In the genomic region with DNA sequence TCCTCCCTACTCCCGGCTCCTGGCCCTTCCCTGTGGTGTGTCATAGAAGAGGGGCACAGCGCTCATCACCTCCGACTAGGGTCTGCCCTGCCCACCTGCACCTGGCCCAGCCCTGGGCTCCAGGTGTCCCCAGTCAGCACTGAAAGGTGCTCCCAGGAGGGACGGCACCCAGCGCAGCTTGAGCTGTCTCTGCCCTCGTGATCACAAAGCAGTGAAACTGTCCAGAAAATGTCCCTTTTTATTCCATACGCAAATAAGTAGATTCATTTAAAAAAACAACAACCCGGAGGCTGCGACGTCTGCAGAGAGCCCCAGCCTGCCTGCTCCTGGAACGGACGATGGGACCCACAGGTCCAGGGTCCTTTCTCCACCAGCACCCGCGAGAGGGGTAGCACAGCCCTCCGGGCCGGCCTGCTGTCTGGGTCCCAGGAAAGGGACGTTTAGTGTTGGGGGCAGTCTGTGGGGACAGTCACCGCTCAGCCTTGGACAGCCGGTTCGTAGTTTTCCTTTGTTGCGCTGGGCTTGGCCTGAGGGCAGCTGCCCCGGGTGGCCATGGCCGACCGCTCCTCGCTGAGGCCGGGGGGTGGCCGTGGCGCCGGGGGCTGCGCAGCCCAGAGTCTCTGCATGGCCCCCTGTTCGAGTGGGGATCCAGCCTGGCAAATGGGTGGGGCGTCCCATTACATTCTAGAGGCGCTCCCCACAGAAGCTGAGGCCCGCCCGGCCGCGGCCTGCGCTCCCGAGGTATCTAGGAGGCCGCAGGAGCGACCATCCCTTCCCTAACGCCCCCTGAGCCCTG, we compare ENCODE assay signal across 21 cellular contexts. TPM values are rescaled to one million over a fixed set of nuclear protein-coding genes. Genes with fewer than 3 reads are reported as not detected.
"Had no signal": no experiment of that assay in that cellular context is flagged by ENCODE, and none has a peak within 500 bp of the region (broad histone marks: within the 10 kb centered on the region; RNA-seq: fewer than 3 reads in every experiment).

No MANE protein-coding gene starts in this region.

- H3K4me1 Mint-ChIP-seq: activated CD4-positive, alpha-beta memory T cell treated with anti-CD3 and anti-CD28 coated beads, Interleukin-2, amount 10 ng/mL, durations not matched to agents 7 days and 5 days; activated CD4-positive, alpha-beta T cell treated with anti-CD3 and anti-CD28 coated beads, Interleukin-2, amount 10 ng/mL, durations not matched to agents 24 days and 14 days; activated naive CD4-positive, alpha-beta T cell treated with anti-CD3 and anti-CD28 coated beads, Interleukin-2, amount 10 ng/mL, durations not matched to agents 7 days and 5 days had no signal

- H3K27ac Mint-ChIP-seq: activated CD4-positive, alpha-beta memory T cell treated with anti-CD3 and anti-CD28 coated beads, Interleukin-2, amount 10 ng/mL, durations not matched to agents 7 days and 5 days; activated CD4-positive, alpha-beta T cell treated with anti-CD3 and anti-CD28 coated beads, Interleukin-2, amount 10 ng/mL, durations not matched to agents 24 days and 14 days; activated naive CD4-positive, alpha-beta T cell treated with anti-CD3 and anti-CD28 coated beads, Interleukin-2, amount 10 ng/mL, durations not matched to agents 7 days and 5 days; progenitor cell of endocrine pancreas; T-helper 1 cell treated with Interleukin-12 subunit alpha and Interleukin-12 subunit beta and Interleukin-4 antibody, amounts not matched to agents 30 μg/mL and 1 μg/mL, for 36 hours had no signal

- H3K36me3 Mint-ChIP-seq: activated naive CD4-positive, alpha-beta T cell treated with anti-CD3 and anti-CD28 coated beads, Interleukin-2, amount 10 ng/mL, durations not matched to agents 7 days and 5 days had no signal

- ATAC-seq: stimulated activated naive CD8-positive, alpha-beta T cell treated with anti-CD3 and anti-CD28 coated beads, Interleukin-15, Interleukin-2, amounts not matched to agents 100 U/mL and 50 U/mL, for 24 hours had no signal

- H3K4me3 Mint-ChIP-seq: activated CD4-positive, alpha-beta memory T cell treated with anti-CD3 and anti-CD28 coated beads, Interleukin-2, amount 10 ng/mL, durations not matched to agents 7 days and 5 days; activated CD4-positive, alpha-beta T cell treated with anti-CD3 and anti-CD28 coated beads, Interleukin-2, amount 10 ng/mL, durations not matched to agents 24 days and 14 days; activated naive CD4-positive, alpha-beta T cell treated with anti-CD3 and anti-CD28 coated beads, Interleukin-2, amount 10 ng/mL, durations not matched to agents 7 days and 5 days; neural crest cell; T-helper 1 cell treated with Interleukin-12 subunit alpha and Interleukin-12 subunit beta and Interleukin-4 antibody, amounts not matched to agents 30 μg/mL and 1 μg/mL, for 36 hours had no signal

- DNase-seq: activated CD4-positive, alpha-beta memory T cell treated with anti-CD3 and anti-CD28 coated beads, Interleukin-2, amount 10 ng/mL, durations not matched to agents 7 days and 5 days; activated CD4-positive, alpha-beta T cell treated with anti-CD3 and anti-CD28 coated beads, Interleukin-2, amount 10 ng/mL, durations not matched to agents 24 days and 14 days; activated effector memory CD4-positive, alpha-beta T cell treated with anti-CD3 and anti-CD28 coated beads, Interleukin-2, amount 50 U/mL, for 16 hours; activated naive CD4-positive, alpha-beta T cell treated with anti-CD3 and anti-CD28 coated beads, Interleukin-2, amount 10 ng/mL, durations not matched to agents 7 days and 5 days; amygdala; cortex of kidney; stimulated activated CD4-positive, alpha-beta T cell treated with anti-CD3 and anti-CD28 coated beads, Interleukin-4, amount 100 ng/mL, for 4 hours; stimulated activated naive CD8-positive, alpha-beta T cell treated with anti-CD3 and anti-CD28 coated beads, Interleukin-15, Interleukin-2, amounts not matched to agents 100 U/mL and 50 U/mL, for 24 hours; T1000 had no signal

- H3K9me3 Mint-ChIP-seq: activated CD4-positive, alpha-beta memory T cell treated with anti-CD3 and anti-CD28 coated beads, Interleukin-2, amount 10 ng/mL, durations not matched to agents 7 days and 5 days; activated CD4-positive, alpha-beta T cell treated with anti-CD3 and anti-CD28 coated beads, Interleukin-2, amount 10 ng/mL, durations not matched to agents 24 days and 14 days; activated naive CD4-positive, alpha-beta T cell treated with anti-CD3 and anti-CD28 coated beads, Interleukin-2, amount 10 ng/mL, durations not matched to agents 7 days and 5 days; neural crest cell; T-helper 1 cell treated with Interleukin-12 subunit alpha and Interleukin-12 subunit beta and Interleukin-4 antibody, amounts not matched to agents 30 μg/mL and 1 μg/mL, for 36 hours had no signal

- FAIRE-seq: bronchial epithelial cell had no signal

RNA-seq across cellular contexts. Expression of a gene that starts 4.6 kb away (rescaled TPM):
- total RNA-seq: activated CD4-positive, alpha-beta memory T cell treated with anti-CD3 and anti-CD28 coated beads, Interleukin-2, amount 10 ng/mL, durations not matched to agents 7 days and 5 days; activated CD4-positive, alpha-beta T cell treated with anti-CD3 and anti-CD28 coated beads, Interleukin-2, amount 10 ng/mL, durations not matched to agents 24 days and 14 days; bronchial epithelial cell; epithelial cell of proximal tubule; fibroblast of villous mesenchyme; liver; mononuclear cell; myocyte; osteoblast; subcutaneous adipose tissue; ureter had no signal
- polyA plus RNA-seq: liver had no signal
